19 cellular contexts compared by ENCODE assay signal in the genomic region with DNA sequence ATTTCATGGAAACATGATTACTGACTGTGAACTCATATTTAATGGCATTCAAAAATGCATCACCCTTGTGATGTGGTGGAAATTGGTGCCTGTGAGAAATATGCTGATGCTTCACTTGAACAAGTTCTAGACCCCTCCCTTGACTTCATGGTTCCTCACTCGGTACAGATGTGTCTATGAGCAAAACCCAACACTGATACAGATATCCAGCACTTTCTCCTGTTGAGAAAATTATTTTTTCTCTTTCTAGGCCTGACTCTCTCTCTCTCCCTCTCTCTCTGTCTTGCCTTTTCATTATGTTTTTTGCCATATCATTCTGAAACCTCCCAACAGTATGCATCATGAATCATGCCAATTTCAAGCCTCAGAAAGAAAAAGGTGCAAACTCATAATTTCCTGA.
"Had no signal": no experiment of that assay in that cellular context is flagged by ENCODE, and none has a peak within 500 bp of the region (broad histone marks: within the 10 kb centered on the region; RNA-seq: fewer than 3 reads in every experiment).

No MANE protein-coding gene starts in this region.

- ATAC-seq: body of pancreas, left colon, Right ventricle myocardium inferior had no signal

- H3K27me3 ChIP-seq: body of pancreas, neutrophil had no signal

- H3K4me3 Mint-ChIP-seq: dendritic cell treated with granulocyte-macrophage colony-stimulating factor and Interleukin-4, amounts not matched to agents 40 ng/mL and 50 ng/mL, for 4 days; endodermal cell; naive B cell had no signal

- H3K9me3 Mint-ChIP-seq: dendritic cell treated with granulocyte-macrophage colony-stimulating factor and Interleukin-4, amounts not matched to agents 40 ng/mL and 50 ng/mL, for 4 days; naive B cell had no signal

- H3K4me1 ChIP-seq: body of pancreas, transverse colon had no signal

- H3K9me3 ChIP-seq: body of pancreas, neutrophil, transverse colon had no signal

- H3K36me3 ChIP-seq: neutrophil, transverse colon had no signal

- H3K36me3 Mint-ChIP-seq: naive B cell had no signal

- H3K4me1 Mint-ChIP-seq: endodermal cell had no signal

- H3K27ac ChIP-seq: body of pancreas, neutrophil, SK-N-MC, skin epidermis, transverse colon, VCaP had no signal

- DNase-seq: activated CD4-positive, alpha-beta T cell treated with anti-CD3 and anti-CD28 coated beads for 48 hours; activated gamma-delta T cell; amniotic stem cell; body of pancreas; central memory CD4-positive, alpha-beta T cell; endodermal cell; erythroblast; glutamatergic neuron; left colon; naive B cell; substantia nigra; transverse colon had no signal

- H3K4me3 ChIP-seq: body of pancreas, lung, SK-N-MC, skin epidermis, transverse colon had no signal

- H3K27me3 Mint-ChIP-seq: naive B cell had no signal

- H3K27ac Mint-ChIP-seq: dendritic cell treated with granulocyte-macrophage colony-stimulating factor and Interleukin-4, amounts not matched to agents 40 ng/mL and 50 ng/mL, for 4 days; endodermal cell; naive B cell had no signal
